Comparison of ENCODE assay signal across 24 cellular contexts in the genomic region with DNA sequence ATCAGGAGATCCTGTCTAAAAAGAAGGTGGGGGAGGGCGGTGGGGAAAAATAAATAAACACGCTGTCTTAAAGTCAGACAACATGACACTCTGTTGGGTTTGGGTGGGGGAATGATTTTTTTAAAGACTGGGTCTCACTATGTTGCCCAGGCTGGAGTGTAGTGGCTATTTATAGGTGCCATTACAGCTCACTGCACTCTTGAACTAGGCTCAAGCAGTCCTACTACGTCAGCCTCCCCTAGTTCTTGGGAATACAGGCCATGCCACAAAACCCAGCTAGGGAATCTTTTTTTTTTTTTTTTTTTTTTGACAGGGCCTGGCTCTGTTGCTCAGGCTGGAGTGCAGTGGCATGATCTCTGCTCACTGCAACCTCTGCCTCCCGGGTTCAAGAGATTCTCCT. TPM values are rescaled to one million over a fixed set of nuclear protein-coding genes. Genes with fewer than 3 reads are reported as not detected.
DNase-seq lines count a peak whose midpoint lies in the region; ATAC-seq, FAIRE-seq and TF ChIP-seq lines count a peak whose summit lies in the region.
"Had no signal": no experiment of that assay in that cellular context is flagged by ENCODE, and none has a peak within 500 bp of the region (broad histone marks: within the 10 kb centered on the region; RNA-seq: fewer than 3 reads in every experiment).

No MANE protein-coding gene starts in this region.

- intact Hi-C loops in MCF 10A (cut with micrococcal nuclease) = no loop called here
- intact Hi-C loops in mammary epithelial cell (cut with micrococcal nuclease) = no loop called here
- intact Hi-C loops in PC-3 (cut with micrococcal nuclease) = no loop called here
- intact Hi-C loops in activated CD4-positive, alpha-beta T cell treated with anti-CD3 and anti-CD28 coated beads, Interleukin-2, amount 10 ng/mL, durations not matched to agents 24 days and 14 days (cut with micrococcal nuclease) = no loop called here
- intact Hi-C loops in transverse colon (cut with DNase I; ENCODE audit: low total_unique reads) = no loop called here

- peaks cover 11% of the 10 kb centered on the region for H3F3A ChIP-seq in PC-3 (ENCODE audit: low read length, unreplicated experiment)

- FAIRE-seq in astrocyte (lab: Jason Lieb, UNC) = no peak
- FAIRE-seq: A204.1, D721Med, GM12878, H1 had no signal

- 100% methylated on average over 2 of the region's 4 CpGs for WGBS in mammary epithelial cell (ENCODE audit: low coverage, missing lambda C conversion rate)
- WGBS in transverse colon (ENCODE audit: low coverage in 1 of 2), 2 donors = 92% methylated on average over 4 of the region's 4 CpGs; no CpG with 5 or more reads in 1 of the 2 donors

- H3K4me2 ChIP-seq in mammary epithelial cell (ENCODE audit: insufficient read depth, low read depth, low read length) (no peak overlapping the region), astrocyte (ENCODE audit: low read length) (peak overlapping the region; percentile 40), osteoblast (ENCODE audit: insufficient read depth, low read length) (no peak overlapping the region), PC-3 (ENCODE audit: low read length) (no peak overlapping the region)
- H3K4me2 ChIP-seq: SK-N-SH had no signal

- no peaks in the 10 kb centered on the region for H3K9me3 ChIP-seq in mammary epithelial cell (replicated peaks; ENCODE audit: insufficient read depth, low read length)
- no peaks in the 10 kb centered on the region for H3K9me3 ChIP-seq in astrocyte (ENCODE audit: insufficient read depth, low read depth, low read length)
- no peaks in the 10 kb centered on the region for H3K9me3 ChIP-seq in osteoblast (ENCODE audit: low read depth, low read length)
- H3K9me3 ChIP-seq in PC-3 (ENCODE audit: low read length) = no peaks in the 10 kb centered on the region
- no peaks in the 10 kb centered on the region for H3K9me3 ChIP-seq in transverse colon
- H3K9me3 ChIP-seq: SK-N-SH had no signal

- ATAC-seq in PC-3 = no peak
- ATAC-seq in GM19035 (IDR thresholded peaks at IDR 0.05; ENCODE audit: unreplicated experiment) = no peak
- ATAC-seq: GM12878, HCT116 had no signal

- in situ Hi-C loops in mammary epithelial cell (cut with MboI; ENCODE audit: low sequenced_read_pairs in 2 of 2) (loop anchor here in 1 of 2 donors (25.0 kb wide), 1 partner anchor 503 kb away; a partner anchor contains a TSS), transverse colon (cut with MboI; ENCODE audit: low pct_ligation_motif_present in 1 of 4, low pct_unique_long_range_greater_than_20kb in 1 of 4, low sequenced_read_pairs in 3 of 4) (loop anchor here in 3 of 4 donors (25.0 kb wide), 1 partner anchor 503 kb away; a partner anchor contains a TSS)

- CTCF ChIA-PET in MCF 10A (lab: Yijun Ruan, JAX) (interaction anchor here (0.6 to 7.0 kb wide), 18 partner anchors 13 to 702 kb away, joined by 3 to 133 read pairs (median 6); a partner anchor contains a TSS), mammary epithelial cell (lab: Charles Lee; ENCODE audit: low non-redundant PET) (no interaction called here), PC-3 (lab: Charles Lee) (interaction anchor here (0.6 kb wide), 1 partner anchor 650 kb away, joined by 12 read pairs; no protein-coding TSS in a partner anchor)

- no peak overlapping the region for H3K4me3 Mint-ChIP-seq in MCF 10A (ENCODE audit: unreplicated experiment)
- H3K4me3 Mint-ChIP-seq in astrocyte (ENCODE audit: unreplicated experiment) = no peak overlapping the region
- H3K4me3 Mint-ChIP-seq in activated CD4-positive, alpha-beta T cell treated with anti-CD3 and anti-CD28 coated beads, Interleukin-2, amount 10 ng/mL, durations not matched to agents 24 days and 14 days = no peak overlapping the region
- H3K4me3 Mint-ChIP-seq: B cell, CD14-positive monocyte had no signal

- H3K36me3 Mint-ChIP-seq in MCF 10A (ENCODE audit: insufficient read depth, unreplicated experiment) (peaks cover 94% of the 10 kb centered on the region), astrocyte (ENCODE audit: low read depth, unreplicated experiment) (peaks cover 2% of the 10 kb centered on the region)
- H3K36me3 Mint-ChIP-seq in activated CD4-positive, alpha-beta T cell treated with anti-CD3 and anti-CD28 coated beads, Interleukin-2, amount 10 ng/mL, durations not matched to agents 24 days and 14 days (ENCODE audit: low read depth) = peaks cover 23% of the 10 kb centered on the region

- H3K79me2 ChIP-seq in mammary epithelial cell (ENCODE audit: insufficient read depth, low read length) (peaks cover 26% of the 10 kb centered on the region), astrocyte (ENCODE audit: insufficient read depth, low read length) (peaks cover 25% of the 10 kb centered on the region), osteoblast (ENCODE audit: insufficient read depth, low read length) (peaks cover 23% of the 10 kb centered on the region), PC-3 (ENCODE audit: low read length) (peaks cover 26% of the 10 kb centered on the region)

- H2AFZ ChIP-seq in mammary epithelial cell (ENCODE audit: low read depth, low read length) (no peak overlapping the region), astrocyte (ENCODE audit: low read depth, low read length) (no peak overlapping the region), osteoblast (ENCODE audit: low read length) (no peak overlapping the region), PC-3 (ENCODE audit: low read length) (no peak overlapping the region)

- H3K27me3 ChIP-seq in mammary epithelial cell (ENCODE audit: insufficient read depth, low read length) (no peaks in the 10 kb centered on the region), astrocyte (ENCODE audit: insufficient read depth, low read length) (no peaks in the 10 kb centered on the region), osteoblast (ENCODE audit: insufficient read depth, low read length) (no peaks in the 10 kb centered on the region), PC-3 (ENCODE audit: low read length) (no peaks in the 10 kb centered on the region), transverse colon (no peaks in the 10 kb centered on the region)

- no peak for TF ChIP-seq EP300 in transverse colon (IDR thresholded peaks at IDR 0.05; ENCODE audit: low read depth)

- H3K27ac ChIP-seq in mammary epithelial cell (ENCODE audit: insufficient read depth, low read depth, low read length) (no peak overlapping the region), astrocyte (ENCODE audit: low read depth, low read length) (peak overlapping the region; percentile 70), osteoblast (ENCODE audit: low read depth, low read length) (peak overlapping the region; percentile 77), PC-3 (ENCODE audit: low read length) (no peak overlapping the region; the same call in 1 of the 2 replicates), transverse colon (no peak overlapping the region)

- H3K4me3 ChIP-seq in mammary epithelial cell (replicated peaks in 1 of 3; ENCODE audit: insufficient read depth in 1 of 3, low read depth in 2 of 3, low read length in 3 of 3) (no peak overlapping the region), astrocyte (ENCODE audit: insufficient read depth, low read depth, low read length) (no peak overlapping the region), osteoblast (ENCODE audit: insufficient read depth, low read length) (no peak overlapping the region), PC-3 (ENCODE audit: low read length) (no peak overlapping the region), transverse colon (no peak overlapping the region)
- H3K4me3 ChIP-seq: GM12878 had no signal

- dilution Hi-C loops in mammary epithelial cell (cut with HindIII; ENCODE audit: low sequenced_read_pairs) = no loop called here

- peaks cover 20% of the 10 kb centered on the region for H3K36me3 ChIP-seq in mammary epithelial cell (ENCODE audit: insufficient read depth, low read length)
- H3K36me3 ChIP-seq in astrocyte (ENCODE audit: insufficient read depth, low read length) = peaks cover 25% of the 10 kb centered on the region
- H3K36me3 ChIP-seq in osteoblast (ENCODE audit: insufficient read depth, low read length) = peaks cover 30% of the 10 kb centered on the region
- peaks cover 33% of the 10 kb centered on the region; the same call in 1 of the 2 replicates for H3K36me3 ChIP-seq in PC-3 (ENCODE audit: low read depth, low read length)
- H3K36me3 ChIP-seq in transverse colon = peaks cover 0 to 16% (median 8%) of the 10 kb centered on the region in 4 donors

- TF ChIP-seq POLR2A in transverse colon (IDR thresholded peaks at IDR 0.05) = no peak

- no peak for DNase-seq in MCF 10A (ENCODE audit: unreplicated experiment)
- no peak for DNase-seq in mammary epithelial cell
- DNase-seq in astrocyte (ENCODE audit: low read depth) = no peak
- DNase-seq in osteoblast (ENCODE audit: insufficient read length, low spot score, missing footprints) = no peak
- DNase-seq in PC-3 = no peak
- no peak for DNase-seq in activated CD4-positive, alpha-beta T cell treated with anti-CD3 and anti-CD28 coated beads, Interleukin-2, amount 10 ng/mL, durations not matched to agents 24 days and 14 days
- DNase-seq in transverse colon = no peak
- DNase-seq: DMS79, Karpas-422, NCI-H1417, NCI-H1694 treated with DMSO at 0.1 percent for 48 hours, NCI-H446, NCI-H526, SHP77 treated with DMSO at 0.1 percent for 48 hours, SK-N-SH had no signal

- H3K4me1 ChIP-seq in mammary epithelial cell (ENCODE audit: insufficient read depth, low read length) = peaks cover 22% of the 10 kb centered on the region
- H3K4me1 ChIP-seq in astrocyte (ENCODE audit: insufficient read depth, low read length) = peaks cover 23% of the 10 kb centered on the region
- H3K4me1 ChIP-seq in osteoblast (ENCODE audit: insufficient read depth, low read length) = peaks cover 33% of the 10 kb centered on the region
- peaks cover 36% of the 10 kb centered on the region for H3K4me1 ChIP-seq in PC-3 (ENCODE audit: insufficient read depth, low read length)
- H3K4me1 ChIP-seq in transverse colon = peaks cover 13 to 27% (median 17%) of the 10 kb centered on the region in 4 donors

- H4K20me1 ChIP-seq in mammary epithelial cell (ENCODE audit: insufficient read depth, low read length) (no peaks in the 10 kb centered on the region), astrocyte (ENCODE audit: insufficient read depth, low read length) (no peaks in the 10 kb centered on the region), osteoblast (ENCODE audit: insufficient read depth, low read length) (no peaks in the 10 kb centered on the region), PC-3 (ENCODE audit: low read length) (0 out of 2 replicates have a peak, but pooled peaks cover 5% of the 10 kb centered on the region)

- H3K9me2 ChIP-seq in PC-3 (replicated peaks; ENCODE audit: low read length) = no peaks in the 10 kb centered on the region
- H3K9me2 ChIP-seq: SK-N-SH had no signal

- POLR2A ChIA-PET in MCF 10A (lab: Yijun Ruan, JAX) (interaction anchor here (0.8 to 10.5 kb wide), 15 partner anchors 8 to 558 kb away, joined by 3 to 174 read pairs (median 11); a partner anchor contains a TSS), PC-3 (lab: Charles Lee; ENCODE audit: unreplicated experiment) (no interaction called here)

- TF ChIP-seq CTCF in MCF 10A (IDR thresholded peaks at IDR 0.05; ENCODE audit: unreplicated experiment) (no peak), mammary epithelial cell (conservative IDR thresholded peaks at IDR 0.05 in 1 of 2, IDR thresholded peaks at IDR 0.05 in 1 of 2; ENCODE audit: extremely low read depth in 1 of 2, insufficient read depth in 1 of 2, low read depth in 1 of 2, low read length in 2 of 2) (no peak), astrocyte (IDR thresholded peaks at IDR 0.05; ENCODE audit: insufficient read depth, low read depth, low read length) (no peak), osteoblast (IDR thresholded peaks at IDR 0.05; ENCODE audit: extremely low read depth, low read depth, low read length) (no peak), PC-3 (conservative IDR thresholded peaks at IDR 0.05; ENCODE audit: low read depth, low read length) (no peak), transverse colon (IDR thresholded peaks at IDR 0.05) (no peak)

- H3K9me3 Mint-ChIP-seq in MCF 10A (ENCODE audit: unreplicated experiment) = no peaks in the 10 kb centered on the region
- no peaks in the 10 kb centered on the region for H3K9me3 Mint-ChIP-seq in astrocyte (ENCODE audit: unreplicated experiment)
- no peaks in the 10 kb centered on the region for H3K9me3 Mint-ChIP-seq in activated CD4-positive, alpha-beta T cell treated with anti-CD3 and anti-CD28 coated beads, Interleukin-2, amount 10 ng/mL, durations not matched to agents 24 days and 14 days
- H3K9me3 Mint-ChIP-seq: CD14-positive monocyte, IgD-negative memory B cell had no signal

- H3K4me1 Mint-ChIP-seq in MCF 10A (ENCODE audit: insufficient read depth, unreplicated experiment) (peaks cover 43% of the 10 kb centered on the region), astrocyte (ENCODE audit: low read depth, unreplicated experiment) (peaks cover 6% of the 10 kb centered on the region)
- H3K4me1 Mint-ChIP-seq in activated CD4-positive, alpha-beta T cell treated with anti-CD3 and anti-CD28 coated beads, Interleukin-2, amount 10 ng/mL, durations not matched to agents 24 days and 14 days = peaks cover 15% of the 10 kb centered on the region

- H3K27me3 Mint-ChIP-seq in MCF 10A (ENCODE audit: insufficient read depth, unreplicated experiment) (no peaks in the 10 kb centered on the region), astrocyte (ENCODE audit: low read depth, unreplicated experiment) (no peaks in the 10 kb centered on the region)
- no peaks in the 10 kb centered on the region for H3K27me3 Mint-ChIP-seq in activated CD4-positive, alpha-beta T cell treated with anti-CD3 and anti-CD28 coated beads, Interleukin-2, amount 10 ng/mL, durations not matched to agents 24 days and 14 days
- H3K27me3 Mint-ChIP-seq: B cell, IgD-negative memory B cell had no signal

- H3K9ac ChIP-seq in mammary epithelial cell (ENCODE audit: insufficient read depth, low read length) (no peak overlapping the region), astrocyte (ENCODE audit: low read length) (peak overlapping the region; percentile 28), PC-3 (ENCODE audit: low read length) (no peak overlapping the region)
- H3K9ac ChIP-seq: SK-N-SH had no signal

- BruUV-seq in MCF 10A (replicated peaks; lab: Mats Ljungman, UMichigan) (no TSS peak), mammary epithelial cell (replicated peaks; lab: Mats Ljungman, UMichigan) (no TSS peak), PC-3 (replicated peaks; lab: Mats Ljungman, UMichigan) (no TSS peak)

- H3K27ac Mint-ChIP-seq in MCF 10A (ENCODE audit: low read depth, unreplicated experiment) (peak overlapping the region; percentile 73), astrocyte (ENCODE audit: unreplicated experiment) (peak overlapping the region; percentile 18)
- H3K27ac Mint-ChIP-seq in activated CD4-positive, alpha-beta T cell treated with anti-CD3 and anti-CD28 coated beads, Interleukin-2, amount 10 ng/mL, durations not matched to agents 24 days and 14 days = no peak overlapping the region
- H3K27ac Mint-ChIP-seq: B cell had no signal

RNA-seq across cellular contexts. Expression of a gene that starts 2.4 kb away (rescaled TPM):
- 358 and 423 TPM in 2 replicates for total RNA-seq in MCF 10A (2022)
- total RNA-seq in mammary epithelial cell = 100 to 1,000 TPM in 1 of 2 donors, 10 to 100 TPM in 1; 21.7 to 131 TPM
- polyA plus RNA-seq in mammary epithelial cell = 247 TPM
- polyA minus RNA-seq in mammary epithelial cell = 77.2 TPM
- 102 and 122 TPM in 2 replicates for total RNA-seq in astrocyte
- total RNA-seq in osteoblast = 45.7 and 46.3 TPM in 2 replicates
- total RNA-seq in PC-3 (2014; rRNA removed) = 167 and 187 TPM in 2 replicates
- total RNA-seq in activated CD4-positive, alpha-beta T cell treated with anti-CD3 and anti-CD28 coated beads, Interleukin-2, amount 10 ng/mL, durations not matched to agents 24 days and 14 days = 292 and 302 TPM in 2 replicates
- 10 to 100 TPM in 2 of 4 donors, 1 to 10 TPM in 1, not detected in 1; 3.0 to 30.2 (median 24.0) TPM for total RNA-seq in transverse colon

Comparison
In these comparisons a context has a peak if more than half of its experiments do, and no peak if none do; other contexts are left out.
1. H3K27ac ChIP-seq: peak in astrocyte (single experiment) and osteoblast (single experiment); none in mammary epithelial cell (single experiment), PC-3 (single experiment) and transverse colon (0 of 4).